Comparison of ENCODE assay signal across 15 cellular contexts in the genomic region with DNA sequence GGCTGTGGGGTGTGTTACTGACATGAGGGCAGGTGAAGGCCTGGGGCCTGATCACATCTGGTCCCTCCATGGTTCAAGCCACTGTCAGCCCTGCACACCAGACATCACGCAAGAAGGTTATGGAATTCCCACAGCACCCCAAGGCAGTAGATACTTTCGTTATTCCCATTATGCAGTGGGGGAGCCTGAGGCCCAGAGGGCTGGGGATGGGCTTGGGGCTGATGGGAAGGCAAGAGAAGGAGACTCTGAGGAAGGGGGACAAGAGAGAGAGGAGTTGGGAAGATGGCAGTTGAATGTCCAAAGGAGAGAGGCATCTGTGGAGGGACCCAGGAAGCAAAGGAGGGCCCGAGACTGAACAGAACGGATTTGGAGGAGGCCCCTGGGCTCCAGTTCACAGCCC.
"Had no signal": no experiment of that assay in that cellular context is flagged by ENCODE, and none has a peak within 500 bp of the region (broad histone marks: within the 10 kb centered on the region; RNA-seq: fewer than 3 reads in every experiment).

No MANE protein-coding gene starts in this region.

- ATAC-seq: left colon, T-cell had no signal

- H3K9me3 Mint-ChIP-seq: naive B cell; stimulated activated naive CD8-positive, alpha-beta T cell treated with anti-CD3 and anti-CD28 coated beads, Interleukin-15, Interleukin-2, amounts not matched to agents 100 ng/mL and 50 ng/mL, for 24 hours; T-cell had no signal

- H3K27me3 ChIP-seq: brain microvascular endothelial cell, dorsolateral prefrontal cortex, esophagus muscularis mucosa, testis had no signal

- H3K27me3 Mint-ChIP-seq: naive B cell; stimulated activated naive CD8-positive, alpha-beta T cell treated with anti-CD3 and anti-CD28 coated beads, Interleukin-15, Interleukin-2, amounts not matched to agents 100 ng/mL and 50 ng/mL, for 24 hours; T-cell had no signal

- H3K4me3 ChIP-seq: dorsolateral prefrontal cortex, esophagus muscularis mucosa, SK-N-MC, testis had no signal

- H3K27ac ChIP-seq: brain microvascular endothelial cell, dorsolateral prefrontal cortex, esophagus muscularis mucosa, testis had no signal

- DNase-seq: activated CD4-positive, alpha-beta T cell treated with anti-CD3 and anti-CD28 coated beads, Interleukin-2, amount 50 U/mL, for 48 hours; activated CD4-positive, CD25-positive, alpha-beta regulatory T cell; activated naive CD4-positive, alpha-beta T cell treated with anti-CD3 and anti-CD28 coated beads, Interleukin-2, amount 50 U/mL, for 16 hours; amygdala; brain microvascular endothelial cell; dorsolateral prefrontal cortex; left colon; naive B cell; stimulated activated CD4-positive, alpha-beta T cell treated with anti-CD3 and anti-CD28 coated beads, Interleukin-2, amount 100 ng/mL, for 48 hours; stimulated activated CD8-positive, alpha-beta memory T cell treated with anti-CD3 and anti-CD28 coated beads, Interleukin-4, amount 100 ng/mL, for 48 hours; T-cell; testis had no signal

- H3K9me3 ChIP-seq: esophagus muscularis mucosa, testis had no signal

- H3K4me3 Mint-ChIP-seq: naive B cell; stimulated activated naive CD8-positive, alpha-beta T cell treated with anti-CD3 and anti-CD28 coated beads, Interleukin-15, Interleukin-2, amounts not matched to agents 100 ng/mL and 50 ng/mL, for 24 hours; T-cell had no signal
